ENCODE assay signal across 11 cellular contexts in genomic region chr1:234408757-234409156, GRCh38. TPM values are rescaled to one million over a fixed set of nuclear protein-coding genes. Genes with fewer than 3 reads are reported as not detected.
A peak's percentile ranks its signal among the peaks of the same experiment; 100 is the strongest.
DNase-seq lines count a peak whose midpoint lies in the region; ATAC-seq lines count a peak whose summit lies in the region.
"Had no signal": no experiment of that assay in that cellular context is flagged by ENCODE, and none has a peak within 500 bp of the region (broad histone marks: within the 10 kb centered on the region; RNA-seq: fewer than 3 reads in every experiment).

No MANE protein-coding gene starts in this region.

- H3K36me3 Mint-ChIP-seq in T-helper 2 cell treated with Interferon-gamma antibody and Interleukin-4, amounts not matched to agents 5 μg/mL and 100 μg/mL, for 36 hours (ENCODE audit: low read depth), result peaks cover 39% of the 10 kb centered on the region
- H3K36me3 Mint-ChIP-seq in effector memory CD8-positive, alpha-beta T cell (ENCODE audit: insufficient read depth), result peaks cover 12% of the 10 kb centered on the region

- DNase-seq in T-helper 2 cell treated with Interferon-gamma antibody and Interleukin-4, amounts not matched to agents 5 μg/mL and 100 μg/mL, for 36 hours (ENCODE audit: low spot score), result peak; percentile 71
- peak; percentile 46 for DNase-seq in activated T-cell treated with anti-CD3 and anti-CD28 coated beads for 48 hours (ENCODE audit: low read depth)
- no peak for DNase-seq in effector memory CD8-positive, alpha-beta T cell
- DNase-seq in stimulated activated CD4-positive, alpha-beta T cell treated with anti-CD3 and anti-CD28 coated beads, TNF-alpha, amount 100 ng/mL, for 24 hours (ENCODE audit: low read depth in 3 of 3), result peak; percentile 31 to 64 (median 61)
- DNase-seq: glutamatergic neuron, left cardiac atrium had no signal

- H3K9me3 Mint-ChIP-seq in T-helper 2 cell treated with Interferon-gamma antibody and Interleukin-4, amounts not matched to agents 5 μg/mL and 100 μg/mL, for 36 hours, result no peaks in the 10 kb centered on the region
- H3K9me3 Mint-ChIP-seq in effector memory CD8-positive, alpha-beta T cell, result no peaks in the 10 kb centered on the region
- H3K9me3 Mint-ChIP-seq: nephron had no signal

- no peaks in the 10 kb centered on the region for H3K27me3 Mint-ChIP-seq in T-helper 2 cell treated with Interferon-gamma antibody and Interleukin-4, amounts not matched to agents 5 μg/mL and 100 μg/mL, for 36 hours (ENCODE audit: low read depth)
- no peaks in the 10 kb centered on the region for H3K27me3 Mint-ChIP-seq in effector memory CD8-positive, alpha-beta T cell

- peak overlapping the region; percentile 94 for H3K27ac Mint-ChIP-seq in T-helper 2 cell treated with Interferon-gamma antibody and Interleukin-4, amounts not matched to agents 5 μg/mL and 100 μg/mL, for 36 hours
- H3K27ac Mint-ChIP-seq in effector memory CD8-positive, alpha-beta T cell, result no peak overlapping the region
- H3K27ac Mint-ChIP-seq: nephron had no signal

- peak overlapping the region; percentile 72 for H3K4me3 Mint-ChIP-seq in T-helper 2 cell treated with Interferon-gamma antibody and Interleukin-4, amounts not matched to agents 5 μg/mL and 100 μg/mL, for 36 hours
- no peak overlapping the region for H3K4me3 Mint-ChIP-seq in effector memory CD8-positive, alpha-beta T cell
- H3K4me3 Mint-ChIP-seq: nephron had no signal

- peaks cover 31% of the 10 kb centered on the region for H3K4me1 Mint-ChIP-seq in T-helper 2 cell treated with Interferon-gamma antibody and Interleukin-4, amounts not matched to agents 5 μg/mL and 100 μg/mL, for 36 hours (ENCODE audit: low read depth)
- H3K4me1 Mint-ChIP-seq in effector memory CD8-positive, alpha-beta T cell (ENCODE audit: low read depth in 2 of 2), result no peaks in the 10 kb centered on the region
- H3K4me1 Mint-ChIP-seq: nephron had no signal

- ATAC-seq in effector memory CD8-positive, alpha-beta T cell (replicated peaks), result peak; percentile 63
- ATAC-seq in esophagus mucosa, result no peak
- ATAC-seq in HG03439 (IDR thresholded peaks at IDR 0.05; ENCODE audit: unreplicated experiment), result no peak
- no peak for ATAC-seq in GM19023 (IDR thresholded peaks at IDR 0.05; ENCODE audit: unreplicated experiment)
- ATAC-seq in GM18498 (IDR thresholded peaks at IDR 0.05; ENCODE audit: unreplicated experiment), result no peak
- ATAC-seq: left cardiac atrium had no signal

RNA-seq across cellular contexts. Expression of gene COA6, which starts 35.5 kb away (rescaled TPM):
- 33.2 TPM for total RNA-seq in esophagus mucosa

Comparison
In these comparisons a context has a peak if more than half of its experiments do, and no peak if none do; other contexts are left out.
1. DNase-seq: peak in T-helper 2 cell treated with Interferon-gamma antibody and Interleukin-4, amounts not matched to agents 5 μg/mL and 100 μg/mL, for 36 hours (single experiment), activated T-cell treated with anti-CD3 and anti-CD28 coated beads for 48 hours (single experiment) and stimulated activated CD4-positive, alpha-beta T cell treated with anti-CD3 and anti-CD28 coated beads, TNF-alpha, amount 100 ng/mL, for 24 hours (3 of 3); none in effector memory CD8-positive, alpha-beta T cell (0 of 3).